8 cellular contexts compared by ENCODE assay signal in genomic region chr18:36129300-36130038, GRCh38. TPM values are rescaled to one million over a fixed set of nuclear protein-coding genes. Genes with fewer than 3 reads are reported as not detected.
DNase-seq lines count a peak whose midpoint lies in the region; ATAC-seq and TF ChIP-seq lines count a peak whose summit lies in the region.

Gene ELP2 (plus strand): TSS chr18:36129899. CDS start chr18:36129934, 35 bp downstream.
Gene SLC39A6 (minus strand): TSS chr18:36129340. CDS start chr18:36127007, 2,333 bp downstream.

- peaks cover 0 to 4% of the 10 kb centered on the region in 2 donors for H3K36me3 ChIP-seq in adrenal gland (replicated peaks in 1 of 2)
- H3K36me3 ChIP-seq in heart left ventricle, result peaks cover 0 to 24% (median 16%) of the 10 kb centered on the region in 9 donors
- H3K36me3 ChIP-seq in transverse colon, result no peaks in the 10 kb centered on the region

- in situ Hi-C loops in transverse colon (cut with MboI; ENCODE audit: low pct_ligation_motif_present in 1 of 4, low pct_unique_long_range_greater_than_20kb in 1 of 4, low sequenced_read_pairs in 3 of 4), result no loop called here

- no peak for TF ChIP-seq EP300 in transverse colon (IDR thresholded peaks at IDR 0.05; ENCODE audit: low read depth)

- H3K9me3 ChIP-seq in adrenal gland (replicated peaks in 1 of 3) (no peaks in the 10 kb centered on the region), heart left ventricle (no peaks in the 10 kb centered on the region), transverse colon (no peaks in the 10 kb centered on the region)

- H3K27ac ChIP-seq in adrenal gland (peak within 1 kb of the TSS; percentile 93 to 100 (median 97)), heart left ventricle (peak within 1 kb of the TSS; percentile 96 to 100 (median 99)), transverse colon (peak within 1 kb of the TSS; percentile 98 to 100 (median 99))

- TF ChIP-seq POLR2A in GM15510 (IDR thresholded peaks at IDR 0.05; ENCODE audit: borderline replicate concordance, extremely low read depth, insufficient read length) (peak; percentile 83), adrenal gland (IDR thresholded peaks at IDR 0.05) (peak; percentile 76 to 79), heart left ventricle (IDR thresholded peaks at IDR 0.05) (peak in 1 of 2 donors; percentile 29), transverse colon (IDR thresholded peaks at IDR 0.05) (peak; percentile 74)

- peak; percentile 91 for ATAC-seq in HG02884 (IDR thresholded peaks at IDR 0.05; ENCODE audit: unreplicated experiment)
- ATAC-seq in heart left ventricle, result peak; percentile 96 to 99 (median 98)

- H3K27me3 ChIP-seq in adrenal gland (no peaks in the 10 kb centered on the region), heart left ventricle (no peaks in the 10 kb centered on the region), transverse colon (no peaks in the 10 kb centered on the region)

- intact Hi-C loops in adrenal gland (cut with DNase I) (no loop called here), heart left ventricle (cut with DNase I) (loop anchor here in 7 of 10 donors (2.0 to 10.0 kb wide), 5 partner anchors 55 to 112 kb away; partner anchors contain the start of genes RPRD1A (in 7 of the 7) and MOCOS (in 1 of the 7)), transverse colon (cut with DNase I; ENCODE audit: low total_unique reads) (no loop called here)

- TF ChIP-seq CTCF in adrenal gland (IDR thresholded peaks at IDR 0.05) (peak in 1 of 6 experiments; percentile 19), heart left ventricle (IDR thresholded peaks at IDR 0.05) (peak in 3 of 12 donors; percentile 7 to 13 (median 9)), transverse colon (IDR thresholded peaks at IDR 0.05) (no peak)

- H3K4me1 ChIP-seq in adrenal gland (replicated peaks in 1 of 2) (peaks cover 9 to 27% of the 10 kb centered on the region in 2 donors), heart left ventricle (peaks cover 0 to 37% (median 30%) of the 10 kb centered on the region in 12 donors), transverse colon (peaks cover 7 to 33% (median 19%) of the 10 kb centered on the region in 4 donors)

- DNase-seq in NCI-H146 treated with DMSO at 0.1 percent for 48 hours (lab: John Stamatoyannopoulos, UW; ENCODE audit: unreplicated experiment) (peak; percentile 98), T-helper 1 cell (peak; percentile 90 to 95 (median 94)), adrenal gland (peak; percentile 95 to 99 (median 98)), heart left ventricle (peak; percentile 96 to 98 (median 97)), pons (ENCODE audit: low spot score) (peak; percentile 96), transverse colon (peak; percentile 97)

- 0 to 1% (median 0%) methylated on average over 11 to 69 of the region's 69 CpGs; no CpG with 5 or more reads in 1 of the 4 donors for WGBS in adrenal gland, 4 donors
- WGBS in heart left ventricle, 4 donors, result 0 to 1% (median 0%) methylated on average over 25 to 69 of the region's 69 CpGs
- WGBS in transverse colon (ENCODE audit: low coverage in 1 of 2), 2 donors, result 1% methylated on average over 60 of the region's 69 CpGs; no CpG with 5 or more reads in 1 of the 2 donors

- peak within 1 kb of the TSS; percentile 48 to 90 (median 86) for H3K4me3 ChIP-seq in adrenal gland
- H3K4me3 ChIP-seq in heart left ventricle, result peak within 1 kb of the TSS; percentile 69 to 100 (median 90)
- H3K4me3 ChIP-seq in transverse colon, result peak within 1 kb of the TSS; percentile 68 to 82 (median 76)

RNA-seq across cellular contexts. Expression of gene ELP2, which starts in this region (rescaled TPM):
- 10 to 100 TPM; 27.4 to 78.7 (median 61.5) TPM for total RNA-seq in adrenal gland
- polyA plus RNA-seq in adrenal gland, result 100 to 1,000 TPM in 1 of 3 donors, 10 to 100 TPM in 2; 52.4 to 150 (median 97.4) TPM
- total RNA-seq in heart left ventricle, result 10 to 100 TPM; 26.2 to 60.7 (median 46.8) TPM
- 10 to 100 TPM; 32.6 to 39.8 TPM for polyA plus RNA-seq in heart left ventricle
- 10 to 100 TPM; 23.2 to 59.5 (median 49.6) TPM for total RNA-seq in transverse colon

RNA-seq across cellular contexts. Expression of gene SLC39A6, which starts in this region (rescaled TPM):
- total RNA-seq in adrenal gland (10 to 100 TPM; 30.5 to 42.9 (median 39.2) TPM), heart left ventricle (10 to 100 TPM; 11.1 to 22.3 (median 15.2) TPM), transverse colon (10 to 100 TPM in 3 of 4 donors, 1 to 10 TPM in 1; 4.5 to 24.3 (median 19.6) TPM)
- polyA plus RNA-seq in adrenal gland (10 to 100 TPM in 1 of 3 donors, 1 to 10 TPM in 2; 4.3 to 54.2 (median 6.1) TPM), heart left ventricle (10 to 100 TPM in 1 of 2 donors, 1 to 10 TPM in 1; 2.4 to 28.8 TPM)

Comparison
In these comparisons a context has a peak if more than half of its experiments do, and no peak if none do; other contexts are left out.
1. Peak in every context shown above with its lines: DNase-seq, ATAC-seq, H3K4me3 ChIP-seq and H3K27ac ChIP-seq.
2. intact Hi-C loops: an anchor here in heart left ventricle (2.0 to 10.0 kb wide); none called in adrenal gland and transverse colon.